Comparison of ENCODE assay signal across 17 cellular contexts in the genomic region with DNA sequence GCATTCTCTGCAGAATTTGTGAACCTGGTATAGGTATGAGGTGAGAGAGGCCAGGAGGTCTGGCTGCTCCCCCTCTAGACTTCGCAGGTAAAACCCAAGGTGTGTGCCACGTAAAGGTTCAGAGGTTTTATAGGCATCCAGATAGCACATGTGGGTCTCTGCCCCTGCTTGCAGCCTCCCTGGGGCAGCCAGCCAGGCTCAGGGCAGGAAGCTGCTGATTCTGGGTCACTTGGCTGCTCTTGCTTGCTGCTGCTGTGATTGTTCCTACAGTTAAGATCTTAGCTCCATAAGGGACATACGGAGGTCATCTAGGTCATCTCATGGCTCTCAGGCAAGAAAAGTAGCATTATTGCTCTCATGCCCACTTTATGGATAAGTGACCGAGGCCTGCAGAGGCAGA. TPM values are rescaled to one million over a fixed set of nuclear protein-coding genes. Genes with fewer than 3 reads are reported as not detected.
A peak's percentile ranks its signal among the peaks of the same experiment; 100 is the strongest.
DNase-seq lines count a peak whose midpoint lies in the region; ATAC-seq and TF ChIP-seq lines count a peak whose summit lies in the region.
"Had no signal": no experiment of that assay in that cellular context is flagged by ENCODE, and none has a peak within 500 bp of the region (broad histone marks: within the 10 kb centered on the region; RNA-seq: fewer than 3 reads in every experiment).

No MANE protein-coding gene starts in this region.

- H3K36me3 ChIP-seq in gastroesophageal sphincter (peaks cover 0 to 99% of the 10 kb centered on the region in 2 donors), lung (ENCODE audit: control insufficient read depth in 2 of 2, insufficient read depth in 2 of 2, low read length in 2 of 2) (peaks cover 12 to 25% of the 10 kb centered on the region in 2 donors), thyroid gland (peaks cover 0 to 5% of the 10 kb centered on the region in 2 donors)

- WGBS in gastroesophageal sphincter (ENCODE audit: low coverage in 1 of 2), 2 donors: no CpG with 5 or more reads among the region's 4 CpGs
- WGBS in lung, 2 donors: 76 to 79% methylated on average over 4 of the region's 4 CpGs
- 44 to 60% methylated on average over 4 of the region's 4 CpGs for whole genome bisulfite sequencing in thyroid gland, 2 donors

- TF ChIP-seq CTCF in gastroesophageal sphincter (IDR thresholded peaks at IDR 0.05): no peak
- no peak for TF ChIP-seq CTCF in lung (IDR thresholded peaks at IDR 0.05; ENCODE audit: control extremely low read depth, extremely low read depth)
- no peak for TF ChIP-seq CTCF in thyroid gland (IDR thresholded peaks at IDR 0.05)

- H3K27ac ChIP-seq in angular gyrus (ENCODE audit: low read depth, low read length) (peak overlapping the region; percentile 68), gastroesophageal sphincter (peak overlapping the region in 3 of 4 donors; percentile 46 to 56 (median 48)), lung (ENCODE audit: low read depth in 1 of 2, low read length in 1 of 2) (peak overlapping the region; percentile 17 to 34), thyroid gland (peak overlapping the region; percentile 62 to 97 (median 97))

- ATAC-seq in gastroesophageal sphincter (no peak), lung (ENCODE audit: insufficient read depth, low FRiP score) (no peak)
- ATAC-seq: Panc1; SK-N-SH treated with all-trans-retinoic acid at 6 μM for 48 hours; stimulated activated naive CD8-positive, alpha-beta T cell treated with anti-CD3 and anti-CD28 coated beads, Interleukin-15, Interleukin-2, amounts not matched to agents 100 U/mL and 50 U/mL, for 24 hours had no signal

- H3K9me3 ChIP-seq in gastroesophageal sphincter: no peaks in the 10 kb centered on the region
- peaks cover 0 to 3% of the 10 kb centered on the region in 2 donors for H3K9me3 ChIP-seq in lung (ENCODE audit: control insufficient read depth in 2 of 2, insufficient read depth in 1 of 2, low read length in 1 of 2)
- no peaks in the 10 kb centered on the region for H3K9me3 ChIP-seq in thyroid gland
- H3K9me3 ChIP-seq: Caco-2 had no signal

- peaks cover 41% of the 10 kb centered on the region for H3K4me1 Mint-ChIP-seq in T-helper 2 cell treated with Interferon-gamma antibody and Interleukin-4, amounts not matched to agents 5 μg/mL and 100 μg/mL, for 36 hours (ENCODE audit: low read depth)

- peaks cover 9% of the 10 kb centered on the region for H3K36me3 Mint-ChIP-seq in T-helper 2 cell treated with Interferon-gamma antibody and Interleukin-4, amounts not matched to agents 5 μg/mL and 100 μg/mL, for 36 hours (ENCODE audit: low read depth)

- H3K27me3 ChIP-seq in gastroesophageal sphincter: no peaks in the 10 kb centered on the region
- no peaks in the 10 kb centered on the region for H3K27me3 ChIP-seq in lung (ENCODE audit: control insufficient read depth, insufficient read depth)
- H3K27me3 ChIP-seq in thyroid gland: no peaks in the 10 kb centered on the region

- no peak overlapping the region for H3K4me3 Mint-ChIP-seq in T-helper 2 cell treated with Interferon-gamma antibody and Interleukin-4, amounts not matched to agents 5 μg/mL and 100 μg/mL, for 36 hours
- H3K4me3 Mint-ChIP-seq: activated naive CD8-positive, alpha-beta T cell had no signal

- H3K27me3 Mint-ChIP-seq in T-helper 2 cell treated with Interferon-gamma antibody and Interleukin-4, amounts not matched to agents 5 μg/mL and 100 μg/mL, for 36 hours (ENCODE audit: low read depth): peaks cover 4% of the 10 kb centered on the region
- H3K27me3 Mint-ChIP-seq: activated naive CD8-positive, alpha-beta T cell; naive B cell had no signal

- H3K27ac Mint-ChIP-seq in T-helper 2 cell treated with Interferon-gamma antibody and Interleukin-4, amounts not matched to agents 5 μg/mL and 100 μg/mL, for 36 hours: no peak overlapping the region
- H3K27ac Mint-ChIP-seq: activated naive CD8-positive, alpha-beta T cell had no signal

- no peak for TF ChIP-seq EP300 in gastroesophageal sphincter (IDR thresholded peaks at IDR 0.05)

- no peaks in the 10 kb centered on the region for H3K9me3 Mint-ChIP-seq in T-helper 2 cell treated with Interferon-gamma antibody and Interleukin-4, amounts not matched to agents 5 μg/mL and 100 μg/mL, for 36 hours
- H3K9me3 Mint-ChIP-seq: naive B cell had no signal

- H3K4me1 ChIP-seq in gastroesophageal sphincter: peaks cover 32 to 100% (median 67%) of the 10 kb centered on the region in 3 donors
- H3K4me1 ChIP-seq in lung (ENCODE audit: control insufficient read depth in 2 of 2, insufficient read depth in 2 of 2, low read length in 2 of 2): peaks cover 56 to 60% of the 10 kb centered on the region in 2 donors
- H3K4me1 ChIP-seq in thyroid gland: peaks cover 92 to 96% of the 10 kb centered on the region in 2 donors

- intact Hi-C loops in thyroid gland (cut with DNase I): no loop called here

- H3K4me3 ChIP-seq in gastroesophageal sphincter (peak overlapping the region in 1 of 2 donors; percentile 14), lung (no peak overlapping the region), thyroid gland (replicated peaks in 1 of 3) (no peak overlapping the region)

- TF ChIP-seq POLR2A in gastroesophageal sphincter (IDR thresholded peaks at IDR 0.05) (no peak), thyroid gland (IDR thresholded peaks at IDR 0.05) (no peak)

- DNase-seq in lung (ENCODE audit: low spot score) (no peak), thyroid gland (peak; percentile 65 to 67), retina (no peak)
- no peak for DNase-seq in activated CD4-positive, CD25-positive, alpha-beta regulatory T cell (lab: John Stamatoyannopoulos, UW)
- no peak for DNase-seq in T-helper 2 cell treated with Interferon-gamma antibody and Interleukin-4, amounts not matched to agents 5 μg/mL and 100 μg/mL, for 36 hours (ENCODE audit: low spot score)
- DNase-seq: activated T-cell treated with anti-CD3 and anti-CD28 coated beads for 4 hours; Caco-2; naive B cell; NCI-H1105 treated with DMSO at 0.1 percent for 48 hours; NCI-H2171; stimulated activated CD4-positive, alpha-beta T cell treated with anti-CD3 and anti-CD28 coated beads, Interleukin-15, amount 100 ng/mL, for 24 hours; stimulated activated naive CD8-positive, alpha-beta T cell treated with anti-CD3 and anti-CD28 coated beads, Interleukin-15, Interleukin-2, amounts not matched to agents 100 U/mL and 50 U/mL, for 24 hours had no signal

RNA-seq across cellular contexts. Expression of a gene that starts 30.2 kb away (rescaled TPM):
- 100 to 1,000 TPM; 153 to 284 (median 232) TPM for total RNA-seq in gastroesophageal sphincter
- total RNA-seq in lung: 100 to 1,000 TPM; 165 to 224 TPM
- 10 to 100 TPM; 21.4 to 39.8 TPM for polyA plus RNA-seq in lung
- total RNA-seq in thyroid gland: 100 to 1,000 TPM; 157 to 385 (median 177) TPM

Comparison
In these comparisons a context has a peak if more than half of its experiments do, and no peak if none do; other contexts are left out.
1. H3K27ac ChIP-seq: peak in every context shown above with its lines; median percentile 97 in thyroid gland; 68 in angular gyrus; 48 in gastroesophageal sphincter; 26 in lung.
2. DNase-seq: peak in thyroid gland (2 of 2); none in lung (single experiment), activated CD4-positive, CD25-positive, alpha-beta regulatory T cell (0 of 4), T-helper 2 cell treated with Interferon-gamma antibody and Interleukin-4, amounts not matched to agents 5 μg/mL and 100 μg/mL, for 36 hours (single experiment) and retina (single experiment).